1 cellular context compared by ENCODE assay signal in the genomic region with DNA sequence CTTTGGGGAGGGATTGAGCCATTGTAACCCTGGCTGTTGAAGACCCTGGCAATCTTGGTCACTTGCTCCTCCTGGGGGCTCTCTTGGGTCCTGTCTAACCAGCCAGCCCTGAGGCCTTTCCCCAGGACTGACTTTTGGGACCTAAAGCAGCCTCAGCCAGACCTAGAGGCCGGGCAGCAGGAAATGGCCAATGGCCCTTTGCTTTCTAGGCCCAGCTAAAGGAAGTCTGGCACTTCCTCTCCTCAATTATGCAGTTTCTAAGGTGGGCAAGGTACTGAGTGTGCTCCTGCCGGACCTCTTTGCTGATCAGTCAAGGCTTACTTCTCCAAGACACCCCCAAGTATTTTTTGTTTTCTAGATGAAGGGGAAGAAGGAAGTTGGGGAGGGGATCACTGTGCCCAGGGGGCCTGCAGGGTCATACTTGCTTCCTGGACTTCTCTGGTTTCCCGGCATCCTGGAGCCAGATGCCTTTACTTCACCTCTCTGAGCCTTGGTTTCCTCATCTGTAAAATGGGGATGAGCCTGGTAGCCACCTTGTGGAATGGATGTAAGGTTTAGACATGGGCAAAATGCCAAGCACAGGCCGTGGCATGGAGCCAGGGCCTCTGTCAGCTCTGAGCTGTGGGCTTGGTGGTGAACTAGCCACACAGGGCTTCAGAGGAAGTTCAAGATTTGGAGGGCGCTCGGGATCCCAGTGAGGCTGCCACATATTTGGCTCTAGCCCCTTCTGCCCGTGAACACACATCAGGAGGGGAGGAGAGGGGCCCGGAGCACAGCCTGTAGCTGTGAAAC.
TF ChIP-seq lines count a peak whose summit lies in the region.

No MANE protein-coding gene starts in this region.

TF ChIP-seq in HepG2, 621 proteins besides CTCF, POLR2A, EP300 and RAD21 (continues in another document):
- TF ChIP-seq MTF1 (CRISPR knock-in tag; IDR thresholded peaks at IDR 0.05): 0 out of 2 replicates have a peak, but pooled peaks have one; percentile 26
- TF ChIP-seq, protein P1, sequence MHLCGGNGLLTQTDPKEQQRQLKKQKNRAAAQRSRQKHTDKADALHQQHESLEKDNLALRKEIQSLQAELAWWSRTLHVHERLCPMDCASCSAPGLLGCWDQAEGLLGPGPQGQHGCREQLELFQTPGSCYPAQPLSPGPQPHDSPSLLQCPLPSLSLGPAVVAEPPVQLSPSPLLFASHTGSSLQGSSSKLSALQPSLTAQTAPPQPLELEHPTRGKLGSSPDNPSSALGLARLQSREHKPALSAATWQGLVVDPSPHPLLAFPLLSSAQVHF (CRISPR knock-in tag; IDR thresholded peaks at IDR 0.05): no peak
- TF ChIP-seq, protein P2, sequence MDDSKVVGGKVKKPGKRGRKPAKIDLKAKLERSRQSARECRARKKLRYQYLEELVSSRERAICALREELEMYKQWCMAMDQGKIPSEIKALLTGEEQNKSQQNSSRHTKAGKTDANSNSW (CRISPR knock-in tag; IDR thresholded peaks at IDR 0.05; ENCODE audit: borderline replicate concordance): no peak
- no peak for TF ChIP-seq SETDB1 (CRISPR knock-in tag; IDR thresholded peaks at IDR 0.05; ENCODE audit: borderline replicate concordance)
- no peak for TF ChIP-seq ZFP36L1 (CRISPR knock-in tag; IDR thresholded peaks at IDR 0.05)
- TF ChIP-seq KDM1A (CRISPR knock-in tag; IDR thresholded peaks at IDR 0.05): 0 out of 2 replicates have a peak, but pooled peaks have one; percentile 41
- peak; percentile 58; the same call in 1 of the 2 replicates for TF ChIP-seq ZMYM3 (CRISPR knock-in tag; IDR thresholded peaks at IDR 0.05)
- TF ChIP-seq, protein P3, sequence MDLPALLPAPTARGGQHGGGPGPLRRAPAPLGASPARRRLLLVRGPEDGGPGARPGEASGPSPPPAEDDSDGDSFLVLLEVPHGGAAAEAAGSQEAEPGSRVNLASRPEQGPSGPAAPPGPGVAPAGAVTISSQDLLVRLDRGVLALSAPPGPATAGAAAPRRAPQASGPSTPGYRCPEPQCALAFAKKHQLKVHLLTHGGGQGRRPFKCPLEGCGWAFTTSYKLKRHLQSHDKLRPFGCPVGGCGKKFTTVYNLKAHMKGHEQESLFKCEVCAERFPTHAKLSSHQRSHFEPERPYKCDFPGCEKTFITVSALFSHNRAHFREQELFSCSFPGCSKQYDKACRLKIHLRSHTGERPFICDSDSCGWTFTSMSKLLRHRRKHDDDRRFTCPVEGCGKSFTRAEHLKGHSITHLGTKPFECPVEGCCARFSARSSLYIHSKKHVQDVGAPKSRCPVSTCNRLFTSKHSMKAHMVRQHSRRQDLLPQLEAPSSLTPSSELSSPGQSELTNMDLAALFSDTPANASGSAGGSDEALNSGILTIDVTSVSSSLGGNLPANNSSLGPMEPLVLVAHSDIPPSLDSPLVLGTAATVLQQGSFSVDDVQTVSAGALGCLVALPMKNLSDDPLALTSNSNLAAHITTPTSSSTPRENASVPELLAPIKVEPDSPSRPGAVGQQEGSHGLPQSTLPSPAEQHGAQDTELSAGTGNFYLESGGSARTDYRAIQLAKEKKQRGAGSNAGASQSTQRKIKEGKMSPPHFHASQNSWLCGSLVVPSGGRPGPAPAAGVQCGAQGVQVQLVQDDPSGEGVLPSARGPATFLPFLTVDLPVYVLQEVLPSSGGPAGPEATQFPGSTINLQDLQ (CRISPR knock-in tag; IDR thresholded peaks at IDR 0.05): no peak
- TF ChIP-seq ZNF891 (CRISPR knock-in tag; IDR thresholded peaks at IDR 0.05): no peak
- TF ChIP-seq, protein P4, sequence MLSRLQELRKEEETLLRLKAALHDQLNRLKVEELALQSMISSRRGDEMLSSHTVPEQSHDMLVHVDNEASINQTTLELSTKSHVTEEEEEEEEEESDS (CRISPR knock-in tag; IDR thresholded peaks at IDR 0.05; ENCODE audit: borderline replicate concordance): no peak
- TF ChIP-seq, protein P5, sequence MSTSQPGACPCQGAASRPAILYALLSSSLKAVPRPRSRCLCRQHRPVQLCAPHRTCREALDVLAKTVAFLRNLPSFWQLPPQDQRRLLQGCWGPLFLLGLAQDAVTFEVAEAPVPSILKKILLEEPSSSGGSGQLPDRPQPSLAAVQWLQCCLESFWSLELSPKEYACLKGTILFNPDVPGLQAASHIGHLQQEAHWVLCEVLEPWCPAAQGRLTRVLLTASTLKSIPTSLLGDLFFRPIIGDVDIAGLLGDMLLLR (CRISPR knock-in tag; IDR thresholded peaks at IDR 0.05): no peak
- no peak for TF ChIP-seq ZNF431 (CRISPR knock-in tag; IDR thresholded peaks at IDR 0.05; ENCODE audit: borderline replicate concordance, low read depth)
- no peak for TF ChIP-seq BHLHE40 (IDR thresholded peaks at IDR 0.05; ENCODE audit: low read length)
- no peak for TF ChIP-seq ZNF101 (CRISPR knock-in tag; IDR thresholded peaks at IDR 0.05; ENCODE audit: borderline replicate concordance, low read depth)
- TF ChIP-seq, protein P6, sequence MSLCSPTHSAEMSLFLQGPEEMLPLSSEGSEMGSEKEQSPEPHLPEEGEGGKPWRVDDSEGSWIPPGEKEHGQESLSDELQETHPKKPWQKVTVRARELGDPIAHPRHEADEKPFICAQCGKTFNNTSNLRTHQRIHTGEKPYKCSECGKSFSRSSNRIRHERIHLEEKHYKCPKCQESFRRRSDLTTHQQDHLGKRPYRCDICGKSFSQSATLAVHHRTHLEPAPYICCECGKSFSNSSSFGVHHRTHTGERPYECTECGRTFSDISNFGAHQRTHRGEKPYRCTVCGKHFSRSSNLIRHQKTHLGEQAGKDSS (CRISPR knock-in tag; IDR thresholded peaks at IDR 0.05; ENCODE audit: borderline replicate concordance, low read depth): no peak
- TF ChIP-seq SCMH1 (CRISPR knock-in tag; IDR thresholded peaks at IDR 0.05; ENCODE audit: borderline replicate concordance): no peak
- TF ChIP-seq CHD4 (IDR thresholded peaks at IDR 0.05; ENCODE audit: borderline replicate concordance, low read length): peak; percentile 62; the same call in 1 of the 2 replicates
- TF ChIP-seq NRL (CRISPR knock-in tag; IDR thresholded peaks at IDR 0.05; ENCODE audit: borderline replicate concordance): no peak
- TF ChIP-seq, protein P7, sequence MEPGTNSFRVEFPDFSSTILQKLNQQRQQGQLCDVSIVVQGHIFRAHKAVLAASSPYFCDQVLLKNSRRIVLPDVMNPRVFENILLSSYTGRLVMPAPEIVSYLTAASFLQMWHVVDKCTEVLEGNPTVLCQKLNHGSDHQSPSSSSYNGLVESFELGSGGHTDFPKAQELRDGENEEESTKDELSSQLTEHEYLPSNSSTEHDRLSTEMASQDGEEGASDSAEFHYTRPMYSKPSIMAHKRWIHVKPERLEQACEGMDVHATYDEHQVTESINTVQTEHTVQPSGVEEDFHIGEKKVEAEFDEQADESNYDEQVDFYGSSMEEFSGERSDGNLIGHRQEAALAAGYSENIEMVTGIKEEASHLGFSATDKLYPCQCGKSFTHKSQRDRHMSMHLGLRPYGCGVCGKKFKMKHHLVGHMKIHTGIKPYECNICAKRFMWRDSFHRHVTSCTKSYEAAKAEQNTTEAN (CRISPR knock-in tag; conservative IDR thresholded peaks at IDR 0.05): no peak
- TF ChIP-seq, protein P8, sequence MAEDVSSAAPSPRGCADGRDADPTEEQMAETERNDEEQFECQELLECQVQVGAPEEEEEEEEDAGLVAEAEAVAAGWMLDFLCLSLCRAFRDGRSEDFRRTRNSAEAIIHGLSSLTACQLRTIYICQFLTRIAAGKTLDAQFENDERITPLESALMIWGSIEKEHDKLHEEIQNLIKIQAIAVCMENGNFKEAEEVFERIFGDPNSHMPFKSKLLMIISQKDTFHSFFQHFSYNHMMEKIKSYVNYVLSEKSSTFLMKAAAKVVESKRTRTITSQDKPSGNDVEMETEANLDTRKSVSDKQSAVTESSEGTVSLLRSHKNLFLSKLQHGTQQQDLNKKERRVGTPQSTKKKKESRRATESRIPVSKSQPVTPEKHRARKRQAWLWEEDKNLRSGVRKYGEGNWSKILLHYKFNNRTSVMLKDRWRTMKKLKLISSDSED (CRISPR knock-in tag; IDR thresholded peaks at IDR 0.05): no peak
- no peak for TF ChIP-seq SALL1 (CRISPR knock-in tag; IDR thresholded peaks at IDR 0.05)
- TF ChIP-seq ZNF816 (CRISPR knock-in tag; IDR thresholded peaks at IDR 0.05; ENCODE audit: borderline replicate concordance): no peak
- TF ChIP-seq, protein P9, sequence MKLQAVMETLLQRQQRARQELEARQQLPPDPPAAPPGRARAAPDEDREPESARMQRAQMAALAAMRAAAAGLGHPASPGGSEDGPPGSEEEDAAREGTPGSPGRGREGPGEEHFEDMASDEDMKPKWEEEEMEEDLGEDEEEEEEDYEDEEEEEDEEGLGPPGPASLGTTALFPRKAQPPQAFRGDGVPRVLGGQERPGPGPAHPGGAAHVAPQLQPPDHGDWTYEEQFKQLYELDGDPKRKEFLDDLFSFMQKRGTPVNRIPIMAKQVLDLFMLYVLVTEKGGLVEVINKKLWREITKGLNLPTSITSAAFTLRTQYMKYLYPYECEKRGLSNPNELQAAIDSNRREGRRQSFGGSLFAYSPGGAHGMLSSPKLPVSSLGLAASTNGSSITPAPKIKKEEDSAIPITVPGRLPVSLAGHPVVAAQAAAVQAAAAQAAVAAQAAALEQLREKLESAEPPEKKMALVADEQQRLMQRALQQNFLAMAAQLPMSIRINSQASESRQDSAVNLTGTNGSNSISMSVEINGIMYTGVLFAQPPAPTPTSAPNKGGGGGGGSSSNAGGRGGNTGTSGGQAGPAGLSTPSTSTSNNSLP (IDR thresholded peaks at IDR 0.05; ENCODE audit: low read depth, low read length): no peak
- TF ChIP-seq ZNF563 (CRISPR knock-in tag; IDR thresholded peaks at IDR 0.05): no peak
- TF ChIP-seq MIER3 (CRISPR knock-in tag; IDR thresholded peaks at IDR 0.05; ENCODE audit: borderline replicate concordance): no peak
- no peak for TF ChIP-seq ZFAT (CRISPR knock-in tag; conservative IDR thresholded peaks at IDR 0.05)
- TF ChIP-seq, protein P10, sequence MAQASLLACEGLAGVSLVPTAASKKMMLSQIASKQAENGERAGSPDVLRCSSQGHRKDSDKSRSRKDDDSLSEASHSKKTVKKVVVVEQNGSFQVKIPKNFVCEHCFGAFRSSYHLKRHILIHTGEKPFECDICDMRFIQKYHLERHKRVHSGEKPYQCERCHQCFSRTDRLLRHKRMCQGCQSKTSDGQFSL (CRISPR knock-in tag; IDR thresholded peaks at IDR 0.05): 0 out of 2 replicates have a peak, but pooled peaks have one; percentile 5
- TF ChIP-seq, protein P11, sequence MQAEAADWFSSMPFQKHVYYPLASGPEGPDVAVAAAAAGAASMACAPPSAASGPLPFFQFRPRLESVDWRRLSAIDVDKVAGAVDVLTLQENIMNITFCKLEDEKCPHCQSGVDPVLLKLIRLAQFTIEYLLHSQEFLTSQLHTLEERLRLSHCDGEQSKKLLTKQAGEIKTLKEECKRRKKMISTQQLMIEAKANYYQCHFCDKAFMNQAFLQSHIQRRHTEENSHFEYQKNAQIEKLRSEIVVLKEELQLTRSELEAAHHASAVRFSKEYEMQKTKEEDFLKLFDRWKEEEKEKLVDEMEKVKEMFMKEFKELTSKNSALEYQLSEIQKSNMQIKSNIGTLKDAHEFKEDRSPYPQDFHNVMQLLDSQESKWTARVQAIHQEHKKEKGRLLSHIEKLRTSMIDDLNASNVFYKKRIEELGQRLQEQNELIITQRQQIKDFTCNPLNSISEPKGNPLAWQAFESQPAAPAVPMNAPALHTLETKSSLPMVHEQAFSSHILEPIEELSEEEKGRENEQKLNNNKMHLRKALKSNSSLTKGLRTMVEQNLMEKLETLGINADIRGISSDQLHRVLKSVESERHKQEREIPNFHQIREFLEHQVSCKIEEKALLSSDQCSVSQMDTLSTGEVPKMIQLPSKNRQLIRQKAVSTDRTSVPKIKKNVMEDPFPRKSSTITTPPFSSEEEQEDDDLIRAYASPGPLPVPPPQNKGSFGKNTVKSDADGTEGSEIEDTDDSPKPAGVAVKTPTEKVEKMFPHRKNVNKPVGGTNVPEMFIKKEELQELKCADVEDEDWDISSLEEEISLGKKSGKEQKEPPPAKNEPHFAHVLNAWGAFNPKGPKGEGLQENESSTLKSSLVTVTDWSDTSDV (CRISPR knock-in tag; IDR thresholded peaks at IDR 0.05): no peak
- no peak for TF ChIP-seq NCOA2 (CRISPR knock-in tag; IDR thresholded peaks at IDR 0.05)
- TF ChIP-seq ZNF382 (CRISPR knock-in tag; IDR thresholded peaks at IDR 0.05; ENCODE audit: borderline replicate concordance): no peak
- no peak for TF ChIP-seq FIP1L1 (IDR thresholded peaks at IDR 0.05; ENCODE audit: borderline replicate concordance, insufficient read depth, low read depth, low read length)
- no peak for TF ChIP-seq KAT7 (CRISPR knock-in tag; IDR thresholded peaks at IDR 0.05; ENCODE audit: borderline replicate concordance)
- TF ChIP-seq HNRNPL (IDR thresholded peaks at IDR 0.05; ENCODE audit: low read depth, low read length): no peak
- no peak for TF ChIP-seq SYNCRIP (IDR thresholded peaks at IDR 0.05; ENCODE audit: insufficient read depth, low read depth, low read length)
- TF ChIP-seq NONO (IDR thresholded peaks at IDR 0.05): no peak
- no peak for TF ChIP-seq NONO (CRISPR knock-in tag; conservative IDR thresholded peaks at IDR 0.05)
- TF ChIP-seq, protein P12, sequence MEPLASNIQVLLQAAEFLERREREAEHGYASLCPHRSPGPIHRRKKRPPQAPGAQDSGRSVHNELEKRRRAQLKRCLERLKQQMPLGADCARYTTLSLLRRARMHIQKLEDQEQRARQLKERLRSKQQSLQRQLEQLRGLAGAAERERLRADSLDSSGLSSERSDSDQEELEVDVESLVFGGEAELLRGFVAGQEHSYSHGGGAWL (CRISPR knock-in tag; IDR thresholded peaks at IDR 0.05): no peak
- TF ChIP-seq ZNF782 (CRISPR knock-in tag; IDR thresholded peaks at IDR 0.05; ENCODE audit: borderline replicate concordance): no peak
- TF ChIP-seq RXRB (CRISPR knock-in tag; IDR thresholded peaks at IDR 0.05; ENCODE audit: borderline replicate concordance): no peak
- no peak for TF ChIP-seq PRPF4 (IDR thresholded peaks at IDR 0.05; ENCODE audit: low read depth, low read length, poor library complexity, severe bottlenecking)
- no peak for TF ChIP-seq TRIM24 (CRISPR knock-in tag; IDR thresholded peaks at IDR 0.05)
